In the genomic region with DNA sequence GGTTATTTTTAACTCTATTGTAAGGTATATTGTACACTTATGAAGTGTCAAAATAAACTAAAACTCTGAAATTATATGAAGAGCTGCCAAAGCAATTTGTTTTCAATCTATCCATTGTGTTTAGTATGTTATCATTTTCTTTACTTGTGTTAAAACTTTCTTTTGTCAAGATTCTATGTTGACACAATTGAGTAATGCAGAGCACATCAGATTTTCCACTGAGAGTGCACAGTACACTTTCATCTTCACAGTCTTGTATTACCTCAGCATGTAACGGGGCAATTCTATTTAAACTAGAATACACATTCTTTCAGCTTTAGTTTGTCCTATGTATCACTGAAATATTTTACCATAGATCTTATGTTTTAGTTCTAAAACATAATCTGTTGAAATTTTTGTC, we compare ENCODE assay signal across 1 cellular context.
TF ChIP-seq lines count a peak whose summit lies in the region.

No MANE protein-coding gene starts in this region.

TF ChIP-seq in HepG2, 621 proteins besides CTCF, POLR2A, EP300 and RAD21 (continued from another document and continues in another):
- TF ChIP-seq, protein P1, sequence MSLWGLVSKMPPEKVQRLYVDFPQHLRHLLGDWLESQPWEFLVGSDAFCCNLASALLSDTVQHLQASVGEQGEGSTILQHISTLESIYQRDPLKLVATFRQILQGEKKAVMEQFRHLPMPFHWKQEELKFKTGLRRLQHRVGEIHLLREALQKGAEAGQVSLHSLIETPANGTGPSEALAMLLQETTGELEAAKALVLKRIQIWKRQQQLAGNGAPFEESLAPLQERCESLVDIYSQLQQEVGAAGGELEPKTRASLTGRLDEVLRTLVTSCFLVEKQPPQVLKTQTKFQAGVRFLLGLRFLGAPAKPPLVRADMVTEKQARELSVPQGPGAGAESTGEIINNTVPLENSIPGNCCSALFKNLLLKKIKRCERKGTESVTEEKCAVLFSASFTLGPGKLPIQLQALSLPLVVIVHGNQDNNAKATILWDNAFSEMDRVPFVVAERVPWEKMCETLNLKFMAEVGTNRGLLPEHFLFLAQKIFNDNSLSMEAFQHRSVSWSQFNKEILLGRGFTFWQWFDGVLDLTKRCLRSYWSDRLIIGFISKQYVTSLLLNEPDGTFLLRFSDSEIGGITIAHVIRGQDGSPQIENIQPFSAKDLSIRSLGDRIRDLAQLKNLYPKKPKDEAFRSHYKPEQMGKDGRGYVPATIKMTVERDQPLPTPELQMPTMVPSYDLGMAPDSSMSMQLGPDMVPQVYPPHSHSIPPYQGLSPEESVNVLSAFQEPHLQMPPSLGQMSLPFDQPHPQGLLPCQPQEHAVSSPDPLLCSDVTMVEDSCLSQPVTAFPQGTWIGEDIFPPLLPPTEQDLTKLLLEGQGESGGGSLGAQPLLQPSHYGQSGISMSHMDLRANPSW (CRISPR knock-in tag; IDR thresholded peaks at IDR 0.05; ENCODE audit: borderline replicate concordance), result no peak
- TF ChIP-seq, protein P2, sequence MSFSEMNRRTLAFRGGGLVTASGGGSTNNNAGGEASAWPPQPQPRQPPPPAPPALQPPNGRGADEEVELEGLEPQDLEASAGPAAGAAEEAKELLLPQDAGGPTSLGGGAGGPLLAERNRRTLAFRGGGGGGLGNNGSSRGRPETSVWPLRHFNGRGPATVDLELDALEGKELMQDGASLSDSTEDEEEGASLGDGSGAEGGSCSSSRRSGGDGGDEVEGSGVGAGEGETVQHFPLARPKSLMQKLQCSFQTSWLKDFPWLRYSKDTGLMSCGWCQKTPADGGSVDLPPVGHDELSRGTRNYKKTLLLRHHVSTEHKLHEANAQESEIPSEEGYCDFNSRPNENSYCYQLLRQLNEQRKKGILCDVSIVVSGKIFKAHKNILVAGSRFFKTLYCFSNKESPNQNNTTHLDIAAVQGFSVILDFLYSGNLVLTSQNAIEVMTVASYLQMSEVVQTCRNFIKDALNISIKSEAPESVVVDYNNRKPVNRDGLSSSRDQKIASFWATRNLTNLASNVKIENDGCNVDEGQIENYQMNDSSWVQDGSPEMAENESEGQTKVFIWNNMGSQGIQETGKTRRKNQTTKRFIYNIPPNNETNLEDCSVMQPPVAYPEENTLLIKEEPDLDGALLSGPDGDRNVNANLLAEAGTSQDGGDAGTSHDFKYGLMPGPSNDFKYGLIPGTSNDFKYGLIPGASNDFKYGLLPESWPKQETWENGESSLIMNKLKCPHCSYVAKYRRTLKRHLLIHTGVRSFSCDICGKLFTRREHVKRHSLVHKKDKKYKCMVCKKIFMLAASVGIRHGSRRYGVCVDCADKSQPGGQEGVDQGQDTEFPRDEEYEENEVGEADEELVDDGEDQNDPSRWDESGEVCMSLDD (CRISPR knock-in tag; IDR thresholded peaks at IDR 0.05; ENCODE audit: borderline replicate concordance), result no peak
- TF ChIP-seq, protein P3, sequence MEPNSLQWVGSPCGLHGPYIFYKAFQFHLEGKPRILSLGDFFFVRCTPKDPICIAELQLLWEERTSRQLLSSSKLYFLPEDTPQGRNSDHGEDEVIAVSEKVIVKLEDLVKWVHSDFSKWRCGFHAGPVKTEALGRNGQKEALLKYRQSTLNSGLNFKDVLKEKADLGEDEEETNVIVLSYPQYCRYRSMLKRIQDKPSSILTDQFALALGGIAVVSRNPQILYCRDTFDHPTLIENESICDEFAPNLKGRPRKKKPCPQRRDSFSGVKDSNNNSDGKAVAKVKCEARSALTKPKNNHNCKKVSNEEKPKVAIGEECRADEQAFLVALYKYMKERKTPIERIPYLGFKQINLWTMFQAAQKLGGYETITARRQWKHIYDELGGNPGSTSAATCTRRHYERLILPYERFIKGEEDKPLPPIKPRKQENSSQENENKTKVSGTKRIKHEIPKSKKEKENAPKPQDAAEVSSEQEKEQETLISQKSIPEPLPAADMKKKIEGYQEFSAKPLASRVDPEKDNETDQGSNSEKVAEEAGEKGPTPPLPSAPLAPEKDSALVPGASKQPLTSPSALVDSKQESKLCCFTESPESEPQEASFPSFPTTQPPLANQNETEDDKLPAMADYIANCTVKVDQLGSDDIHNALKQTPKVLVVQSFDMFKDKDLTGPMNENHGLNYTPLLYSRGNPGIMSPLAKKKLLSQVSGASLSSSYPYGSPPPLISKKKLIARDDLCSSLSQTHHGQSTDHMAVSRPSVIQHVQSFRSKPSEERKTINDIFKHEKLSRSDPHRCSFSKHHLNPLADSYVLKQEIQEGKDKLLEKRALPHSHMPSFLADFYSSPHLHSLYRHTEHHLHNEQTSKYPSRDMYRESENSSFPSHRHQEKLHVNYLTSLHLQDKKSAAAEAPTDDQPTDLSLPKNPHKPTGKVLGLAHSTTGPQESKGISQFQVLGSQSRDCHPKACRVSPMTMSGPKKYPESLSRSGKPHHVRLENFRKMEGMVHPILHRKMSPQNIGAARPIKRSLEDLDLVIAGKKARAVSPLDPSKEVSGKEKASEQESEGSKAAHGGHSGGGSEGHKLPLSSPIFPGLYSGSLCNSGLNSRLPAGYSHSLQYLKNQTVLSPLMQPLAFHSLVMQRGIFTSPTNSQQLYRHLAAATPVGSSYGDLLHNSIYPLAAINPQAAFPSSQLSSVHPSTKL (CRISPR knock-in tag; IDR thresholded peaks at IDR 0.05), result peak; percentile 91
- TF ChIP-seq SMC3 (IDR thresholded peaks at IDR 0.05; ENCODE audit: low read length), result no peak
- TF ChIP-seq MYC (CRISPR knock-in tag; IDR thresholded peaks at IDR 0.05; ENCODE audit: borderline replicate concordance), result no peak
- TF ChIP-seq RARG (CRISPR knock-in tag; IDR thresholded peaks at IDR 0.05; ENCODE audit: low read depth), result no peak
- TF ChIP-seq, protein P4, sequence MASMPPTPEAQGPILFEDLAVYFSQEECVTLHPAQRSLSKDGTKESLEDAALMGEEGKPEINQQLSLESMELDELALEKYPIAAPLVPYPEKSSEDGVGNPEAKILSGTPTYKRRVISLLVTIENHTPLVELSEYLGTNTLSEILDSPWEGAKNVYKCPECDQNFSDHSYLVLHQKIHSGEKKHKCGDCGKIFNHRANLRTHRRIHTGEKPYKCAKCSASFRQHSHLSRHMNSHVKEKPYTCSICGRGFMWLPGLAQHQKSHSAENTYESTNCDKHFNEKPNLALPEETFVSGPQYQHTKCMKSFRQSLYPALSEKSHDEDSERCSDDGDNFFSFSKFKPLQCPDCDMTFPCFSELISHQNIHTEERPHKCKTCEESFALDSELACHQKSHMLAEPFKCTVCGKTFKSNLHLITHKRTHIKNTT (CRISPR knock-in tag; IDR thresholded peaks at IDR 0.05), result no peak
- TF ChIP-seq ZNF253 (CRISPR knock-in tag; IDR thresholded peaks at IDR 0.05; ENCODE audit: borderline replicate concordance), result no peak
- TF ChIP-seq, protein P5, sequence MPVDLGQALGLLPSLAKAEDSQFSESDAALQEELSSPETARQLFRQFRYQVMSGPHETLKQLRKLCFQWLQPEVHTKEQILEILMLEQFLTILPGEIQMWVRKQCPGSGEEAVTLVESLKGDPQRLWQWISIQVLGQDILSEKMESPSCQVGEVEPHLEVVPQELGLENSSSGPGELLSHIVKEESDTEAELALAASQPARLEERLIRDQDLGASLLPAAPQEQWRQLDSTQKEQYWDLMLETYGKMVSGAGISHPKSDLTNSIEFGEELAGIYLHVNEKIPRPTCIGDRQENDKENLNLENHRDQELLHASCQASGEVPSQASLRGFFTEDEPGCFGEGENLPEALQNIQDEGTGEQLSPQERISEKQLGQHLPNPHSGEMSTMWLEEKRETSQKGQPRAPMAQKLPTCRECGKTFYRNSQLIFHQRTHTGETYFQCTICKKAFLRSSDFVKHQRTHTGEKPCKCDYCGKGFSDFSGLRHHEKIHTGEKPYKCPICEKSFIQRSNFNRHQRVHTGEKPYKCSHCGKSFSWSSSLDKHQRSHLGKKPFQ (CRISPR knock-in tag; IDR thresholded peaks at IDR 0.05; ENCODE audit: insufficient replicate concordance), result no peak
- TF ChIP-seq, protein P6, sequence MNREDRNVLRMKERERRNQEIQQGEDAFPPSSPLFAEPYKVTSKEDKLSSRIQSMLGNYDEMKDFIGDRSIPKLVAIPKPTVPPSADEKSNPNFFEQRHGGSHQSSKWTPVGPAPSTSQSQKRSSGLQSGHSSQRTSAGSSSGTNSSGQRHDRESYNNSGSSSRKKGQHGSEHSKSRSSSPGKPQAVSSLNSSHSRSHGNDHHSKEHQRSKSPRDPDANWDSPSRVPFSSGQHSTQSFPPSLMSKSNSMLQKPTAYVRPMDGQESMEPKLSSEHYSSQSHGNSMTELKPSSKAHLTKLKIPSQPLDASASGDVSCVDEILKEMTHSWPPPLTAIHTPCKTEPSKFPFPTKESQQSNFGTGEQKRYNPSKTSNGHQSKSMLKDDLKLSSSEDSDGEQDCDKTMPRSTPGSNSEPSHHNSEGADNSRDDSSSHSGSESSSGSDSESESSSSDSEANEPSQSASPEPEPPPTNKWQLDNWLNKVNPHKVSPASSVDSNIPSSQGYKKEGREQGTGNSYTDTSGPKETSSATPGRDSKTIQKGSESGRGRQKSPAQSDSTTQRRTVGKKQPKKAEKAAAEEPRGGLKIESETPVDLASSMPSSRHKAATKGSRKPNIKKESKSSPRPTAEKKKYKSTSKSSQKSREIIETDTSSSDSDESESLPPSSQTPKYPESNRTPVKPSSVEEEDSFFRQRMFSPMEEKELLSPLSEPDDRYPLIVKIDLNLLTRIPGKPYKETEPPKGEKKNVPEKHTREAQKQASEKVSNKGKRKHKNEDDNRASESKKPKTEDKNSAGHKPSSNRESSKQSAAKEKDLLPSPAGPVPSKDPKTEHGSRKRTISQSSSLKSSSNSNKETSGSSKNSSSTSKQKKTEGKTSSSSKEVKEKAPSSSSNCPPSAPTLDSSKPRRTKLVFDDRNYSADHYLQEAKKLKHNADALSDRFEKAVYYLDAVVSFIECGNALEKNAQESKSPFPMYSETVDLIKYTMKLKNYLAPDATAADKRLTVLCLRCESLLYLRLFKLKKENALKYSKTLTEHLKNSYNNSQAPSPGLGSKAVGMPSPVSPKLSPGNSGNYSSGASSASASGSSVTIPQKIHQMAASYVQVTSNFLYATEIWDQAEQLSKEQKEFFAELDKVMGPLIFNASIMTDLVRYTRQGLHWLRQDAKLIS (CRISPR knock-in tag; IDR thresholded peaks at IDR 0.05), result no peak
- TF ChIP-seq TCF7 (IDR thresholded peaks at IDR 0.05; ENCODE audit: low read depth), result peak; percentile 77
- TF ChIP-seq IRF2 (CRISPR knock-in tag; IDR thresholded peaks at IDR 0.05), result 0 out of 2 replicates have a peak, but pooled peaks have one; percentile 24
- TF ChIP-seq TOE1 (CRISPR knock-in tag; IDR thresholded peaks at IDR 0.05), result no peak
- TF ChIP-seq, protein P7, sequence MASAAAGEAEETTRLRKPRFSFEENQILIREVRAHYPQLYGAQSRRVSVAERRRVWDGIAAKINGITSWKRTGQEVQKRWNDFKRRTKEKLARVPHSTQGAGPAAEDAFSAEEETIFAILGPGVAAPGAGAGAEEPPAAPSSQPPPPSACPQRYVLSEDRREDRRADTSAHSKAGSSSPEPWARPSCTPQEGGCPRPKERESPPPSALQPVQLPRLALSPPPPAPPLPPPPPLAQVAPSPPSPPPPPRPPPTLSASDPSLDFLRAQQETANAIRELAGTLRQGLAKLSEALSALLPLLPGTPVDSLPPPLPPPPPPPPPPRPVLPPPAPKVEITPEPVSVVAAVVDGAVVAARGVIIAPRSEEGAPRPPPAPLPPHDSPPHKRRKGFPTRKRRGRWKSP (CRISPR knock-in tag; IDR thresholded peaks at IDR 0.05), result no peak; the same call in 1 of the 2 replicates
- TF ChIP-seq, protein P8, sequence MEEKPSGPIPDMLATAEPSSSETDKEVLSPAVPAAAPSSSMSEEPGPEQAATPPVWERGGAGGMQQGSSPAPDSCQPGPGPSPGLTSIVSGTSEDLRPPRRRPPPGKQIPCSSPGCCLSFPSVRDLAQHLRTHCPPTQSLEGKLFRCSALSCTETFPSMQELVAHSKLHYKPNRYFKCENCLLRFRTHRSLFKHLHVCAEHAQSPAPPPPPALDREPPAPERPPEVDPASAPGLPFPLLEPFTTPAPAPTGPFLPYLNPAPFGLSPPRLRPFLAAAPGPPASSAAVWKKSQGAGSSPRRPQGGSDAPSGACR (CRISPR knock-in tag; IDR thresholded peaks at IDR 0.05), result no peak
- TF ChIP-seq, protein P9, sequence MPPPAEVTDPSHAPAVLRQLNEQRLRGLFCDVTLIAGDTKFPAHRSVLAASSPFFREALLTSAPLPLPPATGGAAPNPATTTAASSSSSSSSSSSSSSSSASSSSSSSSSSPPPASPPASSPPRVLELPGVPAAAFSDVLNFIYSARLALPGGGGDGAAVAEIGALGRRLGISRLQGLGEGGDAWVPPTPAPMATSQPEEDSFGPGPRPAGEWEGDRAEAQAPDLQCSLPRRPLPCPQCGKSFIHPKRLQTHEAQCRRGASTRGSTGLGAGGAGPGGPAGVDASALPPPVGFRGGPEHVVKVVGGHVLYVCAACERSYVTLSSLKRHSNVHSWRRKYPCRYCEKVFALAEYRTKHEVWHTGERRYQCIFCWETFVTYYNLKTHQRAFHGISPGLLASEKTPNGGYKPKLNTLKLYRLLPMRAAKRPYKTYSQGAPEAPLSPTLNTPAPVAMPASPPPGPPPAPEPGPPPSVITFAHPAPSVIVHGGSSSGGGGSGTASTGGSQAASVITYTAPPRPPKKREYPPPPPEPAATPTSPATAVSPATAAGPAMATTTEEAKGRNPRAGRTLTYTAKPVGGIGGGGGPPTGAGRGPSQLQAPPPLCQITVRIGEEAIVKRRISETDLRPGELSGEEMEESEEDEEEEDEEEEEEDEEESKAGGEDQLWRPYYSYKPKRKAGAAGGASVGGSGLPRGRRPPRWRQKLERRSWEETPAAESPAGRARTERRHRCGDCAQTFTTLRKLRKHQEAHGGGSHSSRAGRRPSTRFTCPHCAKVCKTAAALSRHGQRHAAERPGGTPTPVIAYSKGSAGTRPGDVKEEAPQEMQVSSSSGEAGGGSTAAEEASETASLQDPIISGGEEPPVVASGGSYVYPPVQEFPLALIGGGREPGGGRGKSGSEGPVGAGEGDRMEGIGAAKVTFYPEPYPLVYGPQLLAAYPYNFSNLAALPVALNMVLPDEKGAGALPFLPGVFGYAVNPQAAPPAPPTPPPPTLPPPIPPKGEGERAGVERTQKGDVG (CRISPR knock-in tag; IDR thresholded peaks at IDR 0.05; ENCODE audit: borderline replicate concordance), result no peak
- peak; percentile 78 for TF ChIP-seq HNF4A (CRISPR knock-in tag; IDR thresholded peaks at IDR 0.05)
- TF ChIP-seq, protein P10, sequence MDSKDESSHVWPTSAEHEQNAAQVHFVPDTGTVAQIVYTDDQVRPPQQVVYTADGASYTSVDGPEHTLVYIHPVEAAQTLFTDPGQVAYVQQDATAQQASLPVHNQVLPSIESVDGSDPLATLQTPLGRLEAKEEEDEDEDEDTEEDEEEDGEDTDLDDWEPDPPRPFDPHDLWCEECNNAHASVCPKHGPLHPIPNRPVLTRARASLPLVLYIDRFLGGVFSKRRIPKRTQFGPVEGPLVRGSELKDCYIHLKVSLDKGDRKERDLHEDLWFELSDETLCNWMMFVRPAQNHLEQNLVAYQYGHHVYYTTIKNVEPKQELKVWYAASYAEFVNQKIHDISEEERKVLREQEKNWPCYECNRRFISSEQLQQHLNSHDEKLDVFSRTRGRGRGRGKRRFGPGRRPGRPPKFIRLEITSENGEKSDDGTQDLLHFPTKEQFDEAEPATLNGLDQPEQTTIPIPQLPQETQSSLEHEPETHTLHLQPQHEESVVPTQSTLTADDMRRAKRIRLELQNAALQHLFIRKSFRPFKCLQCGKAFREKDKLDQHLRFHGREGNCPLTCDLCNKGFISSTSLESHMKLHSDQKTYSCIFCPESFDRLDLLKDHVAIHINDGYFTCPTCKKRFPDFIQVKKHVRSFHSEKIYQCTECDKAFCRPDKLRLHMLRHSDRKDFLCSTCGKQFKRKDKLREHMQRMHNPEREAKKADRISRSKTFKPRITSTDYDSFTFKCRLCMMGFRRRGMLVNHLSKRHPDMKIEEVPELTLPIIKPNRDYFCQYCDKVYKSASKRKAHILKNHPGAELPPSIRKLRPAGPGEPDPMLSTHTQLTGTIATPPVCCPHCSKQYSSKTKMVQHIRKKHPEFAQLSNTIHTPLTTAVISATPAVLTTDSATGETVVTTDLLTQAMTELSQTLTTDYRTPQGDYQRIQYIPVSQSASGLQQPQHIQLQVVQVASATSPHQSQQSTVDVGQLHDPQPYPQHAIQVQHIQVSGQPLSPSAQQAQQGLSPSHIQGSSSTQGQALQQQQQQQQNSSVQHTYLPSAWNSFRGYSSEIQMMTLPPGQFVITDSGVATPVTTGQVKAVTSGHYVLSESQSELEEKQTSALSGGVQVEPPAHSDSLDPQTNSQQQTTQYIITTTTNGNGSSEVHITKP (CRISPR knock-in tag; IDR thresholded peaks at IDR 0.05; ENCODE audit: low read depth), result no peak
- peak; percentile 92 for TF ChIP-seq GATAD2A (CRISPR knock-in tag; IDR thresholded peaks at IDR 0.05)
- TF ChIP-seq ZNF446 (CRISPR knock-in tag; IDR thresholded peaks at IDR 0.05), result no peak
- no peak for TF ChIP-seq KDM5A (IDR thresholded peaks at IDR 0.05; ENCODE audit: borderline replicate concordance, low read length)
